Comparison of ENCODE assay signal across 1 cellular context in genomic region chr4:1757836-1758235, GRCh38.
A peak's percentile ranks its signal among the peaks of the same experiment; 100 is the strongest.
TF ChIP-seq lines count a peak whose summit lies in the region.

No MANE protein-coding gene starts in this region.

TF ChIP-seq in HepG2, 621 proteins besides CTCF, POLR2A, EP300 and RAD21:
- 0 out of 2 replicates have a peak, but pooled peaks have one; percentile 2 for TF ChIP-seq ZNF543 (CRISPR knock-in tag; IDR thresholded peaks at IDR 0.05)
- TF ChIP-seq ZNF7 (CRISPR knock-in tag; IDR thresholded peaks at IDR 0.05): no peak
- TF ChIP-seq POLR2G (IDR thresholded peaks at IDR 0.05; ENCODE audit: low read depth, low read length): peak; percentile 57; the same call in 1 of the 2 replicates
- TF ChIP-seq PATZ1 (CRISPR knock-in tag; IDR thresholded peaks at IDR 0.05): peak; percentile 63
- 0 out of 2 replicates have a peak, but pooled peaks have one; percentile 38 for TF ChIP-seq MYC (CRISPR knock-in tag; IDR thresholded peaks at IDR 0.05; ENCODE audit: borderline replicate concordance)
- peak; percentile 20; the same call in 1 of the 2 replicates for TF ChIP-seq ZNF281 (CRISPR knock-in tag; IDR thresholded peaks at IDR 0.05; ENCODE audit: borderline replicate concordance)
- TF ChIP-seq NONO (IDR thresholded peaks at IDR 0.05): no peak
- TF ChIP-seq NONO (CRISPR knock-in tag; conservative IDR thresholded peaks at IDR 0.05): peak; percentile 66; the same call in 1 of the 2 replicates
- no peak for TF ChIP-seq HNRNPK (IDR thresholded peaks at IDR 0.05; ENCODE audit: low read depth, low read length, poor library complexity, severe bottlenecking)
- peak; percentile 76 for TF ChIP-seq TBX2 (CRISPR knock-in tag; IDR thresholded peaks at IDR 0.05; ENCODE audit: borderline replicate concordance)
- TF ChIP-seq SP5 (CRISPR knock-in tag; IDR thresholded peaks at IDR 0.05; ENCODE audit: borderline replicate concordance, low read depth): peak; percentile 85
TF ChIP-seq in HepG2: peak in this region for 8.
